Comparison of ENCODE assay signal across 27 cellular contexts in genomic region chr20:35508493-35509218, GRCh38. TPM values are rescaled to one million over a fixed set of nuclear protein-coding genes. Genes with fewer than 3 reads are reported as not detected.
"Had no signal": no experiment of that assay in that cellular context is flagged by ENCODE, and none has a peak within 500 bp of the region (broad histone marks: within the 10 kb centered on the region; RNA-seq: fewer than 3 reads in every experiment).

No MANE protein-coding gene starts in this region.

- H3K9me3 Mint-ChIP-seq: activated CD4-positive, alpha-beta memory T cell treated with anti-CD3 and anti-CD28 coated beads, Interleukin-2, amount 10 ng/mL, durations not matched to agents 7 days and 5 days; activated CD4-positive, alpha-beta T cell treated with anti-CD3 and anti-CD28 coated beads, Interleukin-2, amount 10 ng/mL, durations not matched to agents 24 days and 14 days; activated naive CD4-positive, alpha-beta T cell treated with anti-CD3 and anti-CD28 coated beads, Interleukin-2, amount 50 U/mL, for 72 hours; activated T-helper 17 cell treated with anti-CD3 and anti-CD28 coated beads, Interleukin-2, amount 50 U/mL, for 72 hours; effector memory CD8-positive, alpha-beta T cell; type B pancreatic cell had no signal

- H3K4me3 ChIP-seq: breast epithelium, colonic mucosa, dorsolateral prefrontal cortex, testis, vagina had no signal

- H3K27ac Mint-ChIP-seq: activated CD4-positive, alpha-beta memory T cell treated with anti-CD3 and anti-CD28 coated beads, Interleukin-2, amount 10 ng/mL, durations not matched to agents 7 days and 5 days; activated CD4-positive, alpha-beta T cell treated with anti-CD3 and anti-CD28 coated beads, Interleukin-2, amount 10 ng/mL, durations not matched to agents 24 days and 14 days; T-helper 17 cell; type B pancreatic cell had no signal

- H3K4me1 ChIP-seq: breast epithelium, colonic mucosa, vagina had no signal

- FAIRE-seq: endothelial cell of umbilical vein, small intestine had no signal

- ATAC-seq: activated CD4-positive, CD25-positive, alpha-beta regulatory T cell treated with anti-CD3 and anti-CD28 coated beads, Interleukin-2, amount 50 U/mL, for 24 hours; activated naive CD4-positive, alpha-beta T cell treated with anti-CD3 and anti-CD28 coated beads, Interleukin-2, amount 50 U/mL, for 72 hours; activated T-helper 17 cell treated with anti-CD3 and anti-CD28 coated beads, Interleukin-2, amount 50 U/mL, for 72 hours; effector memory CD8-positive, alpha-beta T cell; esophagus mucosa; left ventricle myocardium superior; sciatic nerve; T-helper 17 cell had no signal

- H3K27ac ChIP-seq: breast epithelium, colonic mucosa, dorsolateral prefrontal cortex, testis, vagina had no signal

- H3K9me3 ChIP-seq: breast epithelium, colonic mucosa, testis, vagina had no signal

- H3K27me3 ChIP-seq: breast epithelium, colonic mucosa, dorsolateral prefrontal cortex, testis, vagina had no signal

- H3K36me3 ChIP-seq: breast epithelium, colonic mucosa had no signal

- DNase-seq: activated CD4-positive, alpha-beta memory T cell treated with anti-CD3 and anti-CD28 coated beads, Interleukin-2, amount 10 ng/mL, durations not matched to agents 7 days and 5 days; activated CD4-positive, alpha-beta T cell treated with anti-CD3 and anti-CD28 coated beads, Interleukin-2, amount 10 ng/mL, durations not matched to agents 24 days and 14 days; amniotic stem cell; colonic mucosa; dorsolateral prefrontal cortex; effector memory CD8-positive, alpha-beta T cell; foreskin melanocyte; hippocampal formation; left ventricle myocardium superior; mammary epithelial cell; nucleus accumbens; small intestine; stimulated activated CD4-positive, alpha-beta T cell treated with anti-CD3 and anti-CD28 coated beads, Interleukin-2, amount 100 ng/mL, for 24 hours; stimulated activated naive CD4-positive, alpha-beta T cell; T-helper 17 cell; testis had no signal

- H3K27me3 Mint-ChIP-seq: activated CD4-positive, alpha-beta memory T cell treated with anti-CD3 and anti-CD28 coated beads, Interleukin-2, amount 10 ng/mL, durations not matched to agents 7 days and 5 days; activated CD4-positive, alpha-beta T cell treated with anti-CD3 and anti-CD28 coated beads, Interleukin-2, amount 10 ng/mL, durations not matched to agents 24 days and 14 days; activated T-helper 17 cell treated with anti-CD3 and anti-CD28 coated beads, Interleukin-2, amount 50 U/mL, for 72 hours; effector memory CD8-positive, alpha-beta T cell; T-helper 17 cell; type B pancreatic cell had no signal

- H3K4me3 Mint-ChIP-seq: activated CD4-positive, alpha-beta memory T cell treated with anti-CD3 and anti-CD28 coated beads, Interleukin-2, amount 10 ng/mL, durations not matched to agents 7 days and 5 days; activated CD4-positive, alpha-beta T cell treated with anti-CD3 and anti-CD28 coated beads, Interleukin-2, amount 10 ng/mL, durations not matched to agents 24 days and 14 days; activated T-helper 17 cell treated with anti-CD3 and anti-CD28 coated beads, Interleukin-2, amount 50 U/mL, for 72 hours; effector memory CD8-positive, alpha-beta T cell; T-helper 17 cell; type B pancreatic cell had no signal

RNA-seq across cellular contexts. Expression of gene C20orf173, which starts 20.8 kb away (rescaled TPM):
- total RNA-seq: activated CD4-positive, alpha-beta memory T cell treated with anti-CD3 and anti-CD28 coated beads, Interleukin-2, amount 10 ng/mL, durations not matched to agents 7 days and 5 days; activated CD4-positive, alpha-beta T cell treated with anti-CD3 and anti-CD28 coated beads, Interleukin-2, amount 10 ng/mL, durations not matched to agents 24 days and 14 days; activated naive CD4-positive, alpha-beta T cell treated with anti-CD3 and anti-CD28 coated beads, Interleukin-2, amount 50 U/mL, for 72 hours; activated T-helper 17 cell treated with anti-CD3 and anti-CD28 coated beads, Interleukin-2, amount 50 U/mL, for 72 hours; breast epithelium; colonic mucosa; dorsolateral prefrontal cortex; endothelial cell of umbilical vein; esophagus mucosa; left ventricle myocardium superior; mammary epithelial cell; myocyte; sciatic nerve; T-helper 17 cell; vagina had no signal
- polyA plus RNA-seq: endothelial cell of umbilical vein, mammary epithelial cell, neural cell, small intestine had no signal
